In genomic region chr2:130370490-130370889, GRCh38 we compare ENCODE assay signal across 1 cellular context.
TF ChIP-seq lines count a peak whose summit lies in the region.

No MANE protein-coding gene starts in this region.

TF ChIP-seq in GM12878, 131 proteins besides CTCF, POLR2A, EP300 and RAD21 (continued from another document):
- TF ChIP-seq PKNOX1 (IDR thresholded peaks at IDR 0.05) (no peak), ZNF207 (IDR thresholded peaks at IDR 0.05; ENCODE audit: borderline replicate concordance) (no peak), MEF2A (IDR thresholded peaks at IDR 0.05; ENCODE audit: insufficient read depth, low read depth, low read length) (no peak), ELK1 (IDR thresholded peaks at IDR 0.05; ENCODE audit: low read depth, low read length) (no peak), RBBP5 (conservative IDR thresholded peaks at IDR 0.05) (no peak), RFX5 (IDR thresholded peaks at IDR 0.05; ENCODE audit: low read depth, low read length) (no peak), JUND (IDR thresholded peaks at IDR 0.05; ENCODE audit: low read depth, low read length) (no peak), BCL11A (IDR thresholded peaks at IDR 0.05; ENCODE audit: low read depth, low read length) (no peak), CREB1 (IDR thresholded peaks at IDR 0.05; ENCODE audit: low read depth) (no peak), ZBTB33 (IDR thresholded peaks at IDR 0.05) (no peak), FOXK2 (IDR thresholded peaks at IDR 0.05) (no peak)
TF ChIP-seq in GM12878: peak in this region for 28.
